Comparison of ENCODE assay signal across 1 cellular context in the genomic region with DNA sequence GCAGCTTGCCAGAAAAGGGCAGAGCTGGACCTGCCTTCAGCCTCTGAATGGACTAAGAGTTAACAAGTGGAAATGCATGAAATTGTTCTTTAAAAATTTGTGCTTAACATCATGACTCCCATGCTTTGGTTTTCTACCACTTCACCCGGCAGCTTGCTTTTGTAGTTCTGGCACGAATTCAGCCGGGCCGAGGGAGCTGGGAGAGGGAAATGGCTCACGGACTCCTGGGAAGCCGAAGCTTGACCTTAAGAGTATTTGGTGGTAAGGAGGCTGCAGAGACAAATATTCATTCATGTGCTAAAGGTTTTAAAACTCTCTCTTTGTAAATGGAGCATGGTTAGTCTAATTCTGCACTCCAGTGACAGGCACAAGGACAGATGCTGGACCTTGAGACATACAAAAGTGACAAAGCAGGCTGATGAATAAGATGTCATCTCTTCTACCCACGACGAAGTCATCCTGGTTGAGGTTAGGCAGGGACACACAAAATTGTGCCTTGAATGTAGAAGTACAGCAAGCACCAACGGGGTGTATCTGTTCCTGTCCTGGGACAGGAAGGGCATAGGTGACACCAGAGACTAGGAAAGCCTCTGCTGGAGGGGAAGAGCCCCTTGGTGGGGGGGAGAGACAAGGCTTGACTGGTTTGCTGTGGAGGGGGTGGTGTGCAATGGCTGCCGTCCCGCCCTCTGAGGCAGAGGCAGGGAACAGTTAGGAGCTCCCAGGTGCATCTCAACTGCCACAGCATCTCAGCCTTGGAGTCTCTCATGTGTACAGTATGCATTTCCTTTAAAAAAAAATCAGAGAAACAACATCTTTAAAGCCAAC.
TF ChIP-seq lines count a peak whose summit lies in the region.

No MANE protein-coding gene starts in this region.

TF ChIP-seq in K562, 482 proteins besides CTCF, POLR2A, EP300 and RAD21:
- TF ChIP-seq CHD7 (IDR thresholded peaks at IDR 0.05; ENCODE audit: low read depth, low read length) (no peak), ZBTB43 (CRISPR knock-in tag; IDR thresholded peaks at IDR 0.05) (no peak), TAF7 (tag; IDR thresholded peaks at IDR 0.05) (no peak), TAL1 (IDR thresholded peaks at IDR 0.05) (no peak), ZZZ3 (IDR thresholded peaks at IDR 0.05) (no peak), ZNF551 (CRISPR knock-in tag; IDR thresholded peaks at IDR 0.05) (no peak)
- TF ChIP-seq, protein P1, sequence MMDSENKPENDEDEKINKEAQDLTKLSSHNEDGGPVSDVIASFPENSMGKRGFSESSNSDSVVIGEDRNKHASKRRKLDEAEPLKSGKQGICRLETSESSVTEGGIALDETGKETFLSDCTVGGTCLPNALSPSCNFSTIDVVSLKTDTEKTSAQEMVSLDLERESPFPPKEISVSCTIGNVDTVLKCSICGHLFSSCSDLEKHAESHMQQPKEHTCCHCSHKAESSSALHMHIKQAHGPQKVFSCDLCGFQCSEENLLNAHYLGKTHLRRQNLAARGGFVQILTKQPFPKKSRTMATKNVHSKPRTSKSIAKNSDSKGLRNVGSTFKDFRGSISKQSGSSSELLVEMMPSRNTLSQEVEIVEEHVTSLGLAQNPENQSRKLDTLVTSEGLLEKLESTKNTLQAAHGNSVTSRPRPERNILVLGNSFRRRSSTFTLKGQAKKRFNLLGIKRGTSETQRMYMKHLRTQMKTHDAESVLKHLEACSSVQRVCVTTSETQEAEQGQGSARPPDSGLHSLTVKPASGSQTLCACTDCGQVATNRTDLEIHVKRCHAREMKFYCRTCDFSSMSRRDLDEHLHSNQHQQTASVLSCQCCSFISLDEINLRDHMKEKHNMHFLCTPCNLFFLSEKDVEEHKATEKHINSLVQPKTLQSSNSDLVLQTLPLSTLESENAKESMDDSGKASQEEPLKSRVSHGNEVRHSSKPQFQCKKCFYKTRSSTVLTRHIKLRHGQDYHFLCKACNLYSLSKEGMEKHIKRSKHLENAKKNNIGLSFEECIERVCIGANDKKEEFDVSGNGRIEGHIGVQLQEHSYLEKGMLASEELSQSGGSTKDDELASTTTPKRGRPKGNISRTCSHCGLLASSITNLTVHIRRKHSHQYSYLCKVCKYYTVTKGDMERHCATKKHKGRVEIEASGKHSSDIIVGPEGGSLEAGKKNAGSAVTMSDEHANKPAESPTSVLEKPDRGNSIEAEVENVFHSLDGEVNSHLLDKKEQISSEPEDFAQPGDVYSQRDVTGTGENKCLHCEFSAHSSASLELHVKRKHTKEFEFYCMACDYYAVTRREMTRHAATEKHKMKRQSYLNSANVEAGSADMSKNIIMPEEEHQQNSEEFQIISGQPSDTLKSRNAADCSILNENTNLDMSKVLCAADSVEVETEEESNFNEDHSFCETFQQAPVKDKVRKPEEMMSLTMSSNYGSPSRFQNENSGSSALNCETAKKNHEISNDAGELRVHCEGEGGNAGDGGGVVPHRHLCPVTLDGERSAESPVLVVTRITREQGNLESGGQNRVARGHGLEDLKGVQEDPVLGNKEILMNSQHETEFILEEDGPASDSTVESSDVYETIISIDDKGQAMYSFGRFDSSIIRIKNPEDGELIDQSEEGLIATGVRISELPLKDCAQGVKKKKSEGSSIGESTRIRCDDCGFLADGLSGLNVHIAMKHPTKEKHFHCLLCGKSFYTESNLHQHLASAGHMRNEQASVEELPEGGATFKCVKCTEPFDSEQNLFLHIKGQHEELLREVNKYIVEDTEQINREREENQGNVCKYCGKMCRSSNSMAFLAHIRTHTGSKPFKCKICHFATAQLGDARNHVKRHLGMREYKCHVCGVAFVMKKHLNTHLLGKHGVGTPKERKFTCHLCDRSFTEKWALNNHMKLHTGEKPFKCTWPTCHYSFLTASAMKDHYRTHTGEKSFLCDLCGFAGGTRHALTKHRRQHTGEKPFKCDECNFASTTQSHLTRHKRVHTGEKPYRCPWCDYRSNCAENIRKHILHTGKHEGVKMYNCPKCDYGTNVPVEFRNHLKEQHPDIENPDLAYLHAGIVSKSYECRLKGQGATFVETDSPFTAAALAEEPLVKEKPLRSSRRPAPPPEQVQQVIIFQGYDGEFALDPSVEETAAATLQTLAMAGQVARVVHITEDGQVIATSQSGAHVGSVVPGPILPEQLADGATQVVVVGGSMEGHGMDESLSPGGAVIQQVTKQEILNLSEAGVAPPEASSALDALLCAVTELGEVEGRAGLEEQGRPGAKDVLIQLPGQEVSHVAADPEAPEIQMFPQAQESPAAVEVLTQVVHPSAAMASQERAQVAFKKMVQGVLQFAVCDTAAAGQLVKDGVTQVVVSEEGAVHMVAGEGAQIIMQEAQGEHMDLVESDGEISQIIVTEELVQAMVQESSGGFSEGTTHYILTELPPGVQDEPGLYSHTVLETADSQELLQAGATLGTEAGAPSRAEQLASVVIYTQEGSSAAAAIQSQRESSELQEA (IDR thresholded peaks at IDR 0.05; ENCODE audit: low read depth): no peak
TF ChIP-seq in K562: peak in this region for 0.
